Comparison of ENCODE assay signal across 8 cellular contexts in the genomic region with DNA sequence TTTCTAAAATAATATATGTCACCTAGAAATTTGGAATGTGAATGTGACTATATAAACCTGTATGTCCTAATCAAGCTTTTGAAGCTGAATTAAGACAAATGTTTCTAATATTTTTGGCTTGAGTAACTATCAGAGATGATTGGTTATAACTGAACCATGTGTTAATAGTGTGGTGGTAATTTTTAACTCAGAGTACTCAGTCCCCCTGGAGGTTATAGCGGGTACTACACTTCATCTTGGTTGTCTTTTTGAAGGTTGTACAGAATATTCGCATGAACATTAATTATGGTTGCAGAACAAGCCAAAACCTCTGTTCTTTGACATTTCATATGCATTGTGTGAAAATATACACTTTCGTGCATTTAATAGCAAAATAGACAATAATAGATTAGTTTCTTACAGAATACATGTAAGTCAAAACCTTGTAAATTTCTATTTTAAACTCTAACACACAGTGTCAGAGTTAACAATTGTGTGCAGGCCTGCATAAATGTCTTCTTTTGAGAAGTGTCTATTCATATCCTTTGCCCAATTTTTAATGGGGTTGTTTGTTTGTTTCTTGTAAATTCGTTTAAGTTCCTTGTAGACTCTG.
A peak's percentile ranks its signal among the peaks of the same experiment; 100 is the strongest.
DNase-seq lines count a peak whose midpoint lies in the region; ATAC-seq lines count a peak whose summit lies in the region.

No MANE protein-coding gene starts in this region.

- no peak overlapping the region for H3K4me3 ChIP-seq in GM23248

- H3K9me3 ChIP-seq in GM23248 (ENCODE audit: low read depth) = no peaks in the 10 kb centered on the region

- no peak overlapping the region for H3K27ac Mint-ChIP-seq in activated CD4-positive, alpha-beta T cell treated with anti-CD3 and anti-CD28 coated beads, Interleukin-2, amount 10 ng/mL, durations not matched to agents 24 days and 14 days

- no peaks in the 10 kb centered on the region for H3K9me3 Mint-ChIP-seq in activated CD4-positive, alpha-beta T cell treated with anti-CD3 and anti-CD28 coated beads, Interleukin-2, amount 10 ng/mL, durations not matched to agents 24 days and 14 days

- ATAC-seq in sciatic nerve (peak; percentile 57), GM19467 (IDR thresholded peaks at IDR 0.05; ENCODE audit: unreplicated experiment) (no peak)

- H3K27ac ChIP-seq in GM23248 = peak overlapping the region; percentile 85; the same call in 1 of the 2 replicates

- H3K4me3 Mint-ChIP-seq in activated CD4-positive, alpha-beta T cell treated with anti-CD3 and anti-CD28 coated beads, Interleukin-2, amount 10 ng/mL, durations not matched to agents 24 days and 14 days = no peak overlapping the region

- H3K79me2 ChIP-seq in GM23248 (ENCODE audit: insufficient read depth) = no peaks in the 10 kb centered on the region

- H2AFZ ChIP-seq in GM23248 = no peak overlapping the region

- peaks cover 21% of the 10 kb centered on the region for H3F3A ChIP-seq in GM23248 (ENCODE audit: insufficient read depth)

- intact Hi-C loops in activated CD4-positive, alpha-beta T cell treated with anti-CD3 and anti-CD28 coated beads, Interleukin-2, amount 10 ng/mL, durations not matched to agents 24 days and 14 days (cut with micrococcal nuclease) = loop anchor here (1.0 to 10.0 kb wide), 2 partner anchors 86 to 168 kb away; a partner anchor contains a TSS
- intact Hi-C loops in sciatic nerve (cut with DNase I) = no loop called here

- peaks cover 24% of the 10 kb centered on the region for H3K27me3 Mint-ChIP-seq in activated CD4-positive, alpha-beta T cell treated with anti-CD3 and anti-CD28 coated beads, Interleukin-2, amount 10 ng/mL, durations not matched to agents 24 days and 14 days

- no peak overlapping the region for H3K9ac ChIP-seq in GM23248

- no peaks in the 10 kb centered on the region for H3K9me2 ChIP-seq in GM23248 (ENCODE audit: insufficient read depth)

- in situ Hi-C loops in GM23248 (cut with MboI) = no loop called here

- H3K36me3 ChIP-seq in GM23248 (ENCODE audit: low read depth) = no peaks in the 10 kb centered on the region

- WGBS in GM23248 (ENCODE audit: low coverage in 1 of 2, low lambda C conversion rate in 2 of 2, missing lambda C conversion rate in 2 of 2), 2 experiments = 22 to 26% methylated on average over 4 of the region's 4 CpGs

- peak; percentile 5 for DNase-seq in stimulated activated CD4-positive, alpha-beta T cell treated with anti-CD3 and anti-CD28 coated beads, Interleukin-2, amount 100 ng/mL, for 4 hours (ENCODE audit: low read depth)
- DNase-seq in stimulated activated CD4-positive, alpha-beta T cell treated with anti-CD3 and anti-CD28 coated beads, Interleukin-4, amount 100 ng/mL, for 4 hours = no peak
- DNase-seq in GM23248 = peak; percentile 60
- DNase-seq in MV-4-11 (lab: John Stamatoyannopoulos, UW) = peak; percentile 30
- peak; percentile 84 for DNase-seq in activated CD4-positive, alpha-beta T cell treated with anti-CD3 and anti-CD28 coated beads, Interleukin-2, amount 10 ng/mL, durations not matched to agents 24 days and 14 days
- peak; percentile 45 for DNase-seq in germinal center (ENCODE audit: low spot score)
- DNase-seq in sciatic nerve (ENCODE audit: low spot score) = no peak

- no peaks in the 10 kb centered on the region for H4K20me1 ChIP-seq in GM23248 (ENCODE audit: insufficient read depth)

- no peaks in the 10 kb centered on the region for H3K36me3 Mint-ChIP-seq in activated CD4-positive, alpha-beta T cell treated with anti-CD3 and anti-CD28 coated beads, Interleukin-2, amount 10 ng/mL, durations not matched to agents 24 days and 14 days (ENCODE audit: low read depth)

- no peaks in the 10 kb centered on the region for H3K4me1 Mint-ChIP-seq in activated CD4-positive, alpha-beta T cell treated with anti-CD3 and anti-CD28 coated beads, Interleukin-2, amount 10 ng/mL, durations not matched to agents 24 days and 14 days

- H3K27me3 ChIP-seq in GM23248 (replicated peaks; ENCODE audit: insufficient read depth) = no peaks in the 10 kb centered on the region

- no peak overlapping the region for H3K4me2 ChIP-seq in GM23248 (ENCODE audit: unreplicated experiment)

- H3K4me1 ChIP-seq in GM23248 (ENCODE audit: insufficient read depth) = peaks cover 38% of the 10 kb centered on the region

Comparison
In these comparisons a context has a peak if more than half of its experiments do, and no peak if none do; other contexts are left out.
1. DNase-seq: peak in stimulated activated CD4-positive, alpha-beta T cell treated with anti-CD3 and anti-CD28 coated beads, Interleukin-2, amount 100 ng/mL, for 4 hours (single experiment), GM23248 (single experiment), MV-4-11 (single experiment), activated CD4-positive, alpha-beta T cell treated with anti-CD3 and anti-CD28 coated beads, Interleukin-2, amount 10 ng/mL, durations not matched to agents 24 days and 14 days (single experiment) and germinal center (single experiment); none in stimulated activated CD4-positive, alpha-beta T cell treated with anti-CD3 and anti-CD28 coated beads, Interleukin-4, amount 100 ng/mL, for 4 hours (0 of 2) and sciatic nerve (single experiment).